10 cellular contexts compared by ENCODE assay signal in genomic region chr22:31106001-31106571, GRCh38. TPM values are rescaled to one million over a fixed set of nuclear protein-coding genes. Genes with fewer than 3 reads are reported as not detected.
DNase-seq lines count a peak whose midpoint lies in the region; ATAC-seq, FAIRE-seq and TF ChIP-seq lines count a peak whose summit lies in the region.
"Had no signal": no experiment of that assay in that cellular context is flagged by ENCODE, and none has a peak within 500 bp of the region (broad histone marks: within the 10 kb centered on the region; RNA-seq: fewer than 3 reads in every experiment).

No MANE protein-coding gene starts in this region.

- H3K9me3 Mint-ChIP-seq in naive thymus-derived CD4-positive, alpha-beta T cell = no peaks in the 10 kb centered on the region

- no peaks in the 10 kb centered on the region for H3K9me3 ChIP-seq in A549
- H3K9me3 ChIP-seq in naive thymus-derived CD4-positive, alpha-beta T cell (ENCODE audit: control insufficient read depth in 2 of 3, low read length in 3 of 3) = no peaks in the 10 kb centered on the region

- H3K4me1 ChIP-seq in A549 = peaks cover 14% of the 10 kb centered on the region
- H3K4me1 ChIP-seq in naive thymus-derived CD4-positive, alpha-beta T cell (ENCODE audit: control insufficient read depth in 2 of 2, insufficient read depth in 2 of 2, low read length in 2 of 2) = peaks cover 8 to 16% of the 10 kb centered on the region in 2 donors

- ATAC-seq in A549 = peak; percentile 7 to 16; a peak in 4 of 6 replicates
- no peak for ATAC-seq in naive thymus-derived CD4-positive, alpha-beta T cell
- no peak for ATAC-seq in HG02798 (IDR thresholded peaks at IDR 0.05; ENCODE audit: poor library complexity, unreplicated experiment)
- ATAC-seq in HG03460 (IDR thresholded peaks at IDR 0.05; ENCODE audit: unreplicated experiment) = no peak

- H3K36me3 ChIP-seq in naive thymus-derived CD4-positive, alpha-beta T cell (ENCODE audit: control insufficient read depth in 2 of 3, insufficient read depth in 3 of 3, low read length in 3 of 3) = peaks cover 0 to 14% (median 0%) of the 10 kb centered on the region in 3 experiments

- WGBS in A549 (ENCODE audit: missing lambda C conversion rate) = 88% methylated on average over 4 of the region's 4 CpGs

- peak overlapping the region; percentile 79 for H3K4me2 ChIP-seq in A549

- TF ChIP-seq EP300 in A549 (IDR thresholded peaks at IDR 0.05) = no peak

- POLR2A ChIA-PET in A549 (lab: Yijun Ruan, JAX) = no interaction called here
- POLR2A ChIA-PET in naive thymus-derived CD4-positive, alpha-beta T cell (lab: Charles Lee) = no interaction called here

- TF ChIP-seq POLR2A in A549 (IDR thresholded peaks at IDR 0.05; ENCODE audit: low read length) (no peak), H54 (IDR thresholded peaks at IDR 0.05; ENCODE audit: low read depth, low read length) (no peak)

- H3K4me1 Mint-ChIP-seq in naive thymus-derived CD4-positive, alpha-beta T cell = peaks cover 12 to 26% (median 20%) of the 10 kb centered on the region in 7 donors

- peak overlapping the region; percentile 88 to 98 (median 93) for H3K4me3 Mint-ChIP-seq in naive thymus-derived CD4-positive, alpha-beta T cell

- H3K36me3 Mint-ChIP-seq in naive thymus-derived CD4-positive, alpha-beta T cell = no peaks in the 10 kb centered on the region

- H3K4me3 ChIP-seq in A549 (no peak overlapping the region), coronary artery (peak overlapping the region; percentile 97)
- H3K4me3 ChIP-seq in naive thymus-derived CD4-positive, alpha-beta T cell (ENCODE audit: low read length) = no peak overlapping the region

- intact Hi-C loops in naive thymus-derived CD4-positive, alpha-beta T cell (cut with micrococcal nuclease) = loop anchor here (2.0 to 10.0 kb wide), 6 partner anchors 41 to 529 kb away; partner anchors contain the start of genes DRG1 (in 1 of the 2), PIK3IP1 (in 1 of the 2) and RNF185 (in 1 of the 2)

- FAIRE-seq in A549 (lab: Jason Lieb, UNC) (no peak), H54 (lab: Jason Lieb, UNC) (no peak)

- TF ChIP-seq RAD21 in A549 (conservative IDR thresholded peaks at IDR 0.05 in 1 of 2, IDR thresholded peaks at IDR 0.05 in 1 of 2) = no peak

- peak in 1 of 2 experiments; percentile 19 for DNase-seq in A549 (ENCODE audit: low read depth in 1 of 2, low spot score in 1 of 2)
- peak; percentile 5 for DNase-seq in HT-29 (ENCODE audit: low spot score)
- peak; percentile 76 for DNase-seq in coronary artery (ENCODE audit: low spot score)
- DNase-seq in naive thymus-derived CD4-positive, alpha-beta T cell = no peak
- no peak for DNase-seq in H54 (ENCODE audit: insufficient read length, low spot score)
- DNase-seq in hypothalamus (lab: John Stamatoyannopoulos, UW) = no peak
- DNase-seq: activated gamma-delta T cell had no signal

- no peak for TF ChIP-seq CTCF in A549 (IDR thresholded peaks at IDR 0.05)
- no peak for TF ChIP-seq CTCF in coronary artery (IDR thresholded peaks at IDR 0.05)

- CTCF ChIA-PET in A549 (lab: Yijun Ruan, JAX) = interaction anchor here (1.6 to 2.7 kb wide), 3 partner anchors 19 to 42 kb away, joined by 8 to 39 read pairs (median 11); no protein-coding TSS in a partner anchor
- CTCF ChIA-PET in naive thymus-derived CD4-positive, alpha-beta T cell (lab: Charles Lee) = no interaction called here

- H3K27me3 ChIP-seq in naive thymus-derived CD4-positive, alpha-beta T cell (ENCODE audit: control insufficient read depth in 2 of 2, insufficient read depth in 2 of 2, low read length in 2 of 2) = no peaks in the 10 kb centered on the region

- H3K27ac Mint-ChIP-seq in naive thymus-derived CD4-positive, alpha-beta T cell = peak overlapping the region; percentile 28 to 95 (median 87)

- H3K27ac ChIP-seq in A549 = peak overlapping the region in 1 of 2 experiments; percentile 91; a peak in 1 of 6 replicates
- peak overlapping the region; percentile 98 to 99 for H3K27ac ChIP-seq in coronary artery
- peak overlapping the region; percentile 86 for H3K27ac ChIP-seq in naive thymus-derived CD4-positive, alpha-beta T cell (ENCODE audit: low read depth, low read length)

- peaks cover 0 to 3% (median 0%) of the 10 kb centered on the region in 5 donors for H3K27me3 Mint-ChIP-seq in naive thymus-derived CD4-positive, alpha-beta T cell

TF ChIP-seq in A549, 52 proteins besides CTCF, POLR2A, EP300 and RAD21:
- no peak for TF ChIP-seq EHF (CRISPR knock-in tag; IDR thresholded peaks at IDR 0.05)
- TF ChIP-seq MAFK (IDR thresholded peaks at IDR 0.05; ENCODE audit: partially characterized antibody) = peak; percentile 69

RNA-seq across cellular contexts. Expression of gene SELENOM, which starts 1.3 kb away (rescaled TPM):
- polyA plus RNA-seq in A549 (2011; rRNA removed) = 14.2 and 15.3 TPM in 2 replicates
- 62.7 and 76.5 TPM in 2 replicates for polyA plus RNA-seq in A549 (2012; cell fraction: cytosol; rRNA removed)
- polyA plus RNA-seq in A549 (2012; cell fraction: nucleus; rRNA removed) = 82.5 and 94.7 TPM in 2 replicates
- polyA plus RNA-seq in A549 (2017; fragmentation: RNase III; extraction: RNeasy Plus Mini Kit Qiagen cat#74134 plus additional on column Dnase treatment) = 46.4 to 50.2 TPM (median 46.5 TPM) in 3 replicates
- polyA minus RNA-seq in A549 (2011; rRNA and poly(A)+ RNA removed) = 12.4 and 18.3 TPM in 2 replicates
- total RNA-seq in HT-29 (2014; rRNA removed; shearing (Covaris generic)) = 0.64 and 1.6 TPM in 2 replicates
- 10 to 100 TPM in 4 of 5 experiments, 1 to 10 TPM in 1; 9.1 to 71.5 (median 68.6) TPM for total RNA-seq in naive thymus-derived CD4-positive, alpha-beta T cell
- 100 to 1,000 TPM; 129 to 175 TPM for polyA plus RNA-seq in naive thymus-derived CD4-positive, alpha-beta T cell

RNA-seq across cellular contexts. Expression of gene INPP5J, which starts 16.7 kb away (rescaled TPM):
- polyA plus RNA-seq in A549 (2011; rRNA removed) = 0.70 and 0.98 TPM in 2 replicates
- 1.2 and 1.6 TPM in 2 replicates for polyA plus RNA-seq in A549 (2012; cell fraction: cytosol; rRNA removed)
- 7.6 and 9.2 TPM in 2 replicates for polyA plus RNA-seq in A549 (2012; cell fraction: nucleus; rRNA removed)
- polyA plus RNA-seq in A549 (2017; fragmentation: RNase III; extraction: RNeasy Plus Mini Kit Qiagen cat#74134 plus additional on column Dnase treatment) = 1.3 to 1.8 TPM (median 1.5 TPM) in 3 replicates
- polyA minus RNA-seq in A549 (2011; rRNA and poly(A)+ RNA removed) = 1.6 and 1.8 TPM in 2 replicates
- 1.8 TPM in 2 replicates for total RNA-seq in HT-29 (2014; rRNA removed; shearing (Covaris generic))
- total RNA-seq in naive thymus-derived CD4-positive, alpha-beta T cell = under 1 TPM in 4 of 5 experiments, not detected in 1; 0.24 to 0.81 (median 0.51) TPM
- not detected for polyA plus RNA-seq in naive thymus-derived CD4-positive, alpha-beta T cell

RNA-seq across cellular contexts. Expression of gene SMTN, which starts 25.0 kb away (rescaled TPM):
- polyA plus RNA-seq in A549 (2011; rRNA removed) (7.0 and 12.7 TPM in 2 replicates), A549 (2017; fragmentation: RNase III; extraction: RNeasy Plus Mini Kit Qiagen cat#74134 plus additional on column Dnase treatment) (33.1 to 37.3 TPM (median 34.9 TPM) in 3 replicates)
- polyA plus RNA-seq in A549 (2012; cell fraction: cytosol; rRNA removed) = 29.6 and 31.6 TPM in 2 replicates
- polyA plus RNA-seq in A549 (2012; cell fraction: nucleus; rRNA removed) = 122 and 130 TPM in 2 replicates
- 5.5 and 11.3 TPM in 2 replicates for polyA minus RNA-seq in A549 (2011; rRNA and poly(A)+ RNA removed)
- total RNA-seq in HT-29 (2014; rRNA removed; shearing (Covaris generic)) = 76.5 and 80.4 TPM in 2 replicates
- 10 to 100 TPM in 1 of 5 experiments, 1 to 10 TPM in 4; 3.1 to 14.9 (median 6.2) TPM for total RNA-seq in naive thymus-derived CD4-positive, alpha-beta T cell
- polyA plus RNA-seq in naive thymus-derived CD4-positive, alpha-beta T cell = 1 to 10 TPM; 1.1 to 3.9 TPM

RNA-seq across cellular contexts. Expression of gene PLA2G3, which starts 34.2 kb away (rescaled TPM):
- polyA plus RNA-seq in A549 (2011; rRNA removed) (not detected in 2 replicates), A549 (2017; fragmentation: RNase III; extraction: RNeasy Plus Mini Kit Qiagen cat#74134 plus additional on column Dnase treatment) (not detected in 3 replicates)
- polyA plus RNA-seq in A549 (2012; cell fraction: cytosol; rRNA removed) = not detected in 2 replicates
- 0.02 TPM in 1 of 2 replicates, not detected in the other for polyA plus RNA-seq in A549 (2012; cell fraction: nucleus; rRNA removed)
- not detected in 2 replicates for polyA minus RNA-seq in A549 (2011; rRNA and poly(A)+ RNA removed)
- total RNA-seq in HT-29 (2014; rRNA removed; shearing (Covaris generic)) = not detected in 2 replicates
- not detected for total RNA-seq in naive thymus-derived CD4-positive, alpha-beta T cell
- polyA plus RNA-seq in naive thymus-derived CD4-positive, alpha-beta T cell = not detected
- total RNA-seq: NCI-H460 had no signal

RNA-seq across cellular contexts. Expression of gene RNF185, which starts 53.9 kb away (rescaled TPM):
- 23.5 and 25.5 TPM in 2 replicates for polyA plus RNA-seq in A549 (2011; rRNA removed)
- 9.7 and 13.0 TPM in 2 replicates for polyA plus RNA-seq in A549 (2012; cell fraction: cytosol; rRNA removed)
- 7.3 and 10.0 TPM in 2 replicates for polyA plus RNA-seq in A549 (2012; cell fraction: nucleus; rRNA removed)
- polyA plus RNA-seq in A549 (2017; fragmentation: RNase III; extraction: RNeasy Plus Mini Kit Qiagen cat#74134 plus additional on column Dnase treatment) = 12.9 to 14.6 TPM (median 14.0 TPM) in 3 replicates
- 17.3 and 18.0 TPM in 2 replicates for polyA minus RNA-seq in A549 (2011; rRNA and poly(A)+ RNA removed)
- 10.7 and 13.4 TPM in 2 replicates for total RNA-seq in HT-29 (2014; rRNA removed; shearing (Covaris generic))
- 10 to 100 TPM; 10.6 to 28.5 (median 23.5) TPM for total RNA-seq in naive thymus-derived CD4-positive, alpha-beta T cell
- 10 to 100 TPM; 18.1 to 27.2 TPM for polyA plus RNA-seq in naive thymus-derived CD4-positive, alpha-beta T cell

Comparison
In these comparisons a context has a peak if more than half of its experiments do, and no peak if none do; other contexts are left out.
1. ATAC-seq: peak in A549 (2 of 2); none in naive thymus-derived CD4-positive, alpha-beta T cell (single experiment), HG02798 (single experiment) and HG03460 (single experiment).
2. DNase-seq: peak in HT-29 (single experiment) and coronary artery (single experiment); none in naive thymus-derived CD4-positive, alpha-beta T cell (0 of 9), H54 (single experiment) and hypothalamus (0 of 51).